In genomic region chr22:50347157-50347556, GRCh38 we compare ENCODE assay signal across 2 cellular contexts.
A peak's percentile ranks its signal among the peaks of the same experiment; 100 is the strongest.
TF ChIP-seq lines count a peak whose summit lies in the region.

No MANE protein-coding gene starts in this region.

TF ChIP-seq in HEK293, 187 proteins besides CTCF, POLR2A, EP300 and RAD21:
- TF ChIP-seq PRDM1 (tag by site-specific recombination; IDR thresholded peaks at IDR 0.05) (peak; percentile 68), ZNF394 (tag by site-specific recombination; IDR thresholded peaks at IDR 0.05; ENCODE audit: borderline replicate concordance) (no peak)

TF ChIP-seq in GM12878, 131 proteins besides CTCF, POLR2A, EP300 and RAD21:
- no peak for TF ChIP-seq MTA3 (IDR thresholded peaks at IDR 0.05; ENCODE audit: borderline replicate concordance, low read length)
- no peak for TF ChIP-seq PAX8 (IDR thresholded peaks at IDR 0.05)
- 0 out of 2 replicates have a peak, but pooled peaks have one; percentile 30 for TF ChIP-seq HDGF (IDR thresholded peaks at IDR 0.05)
TF ChIP-seq in GM12878: peak in this region for 1.
